Comparison of ENCODE assay signal across 11 cellular contexts in the genomic region with DNA sequence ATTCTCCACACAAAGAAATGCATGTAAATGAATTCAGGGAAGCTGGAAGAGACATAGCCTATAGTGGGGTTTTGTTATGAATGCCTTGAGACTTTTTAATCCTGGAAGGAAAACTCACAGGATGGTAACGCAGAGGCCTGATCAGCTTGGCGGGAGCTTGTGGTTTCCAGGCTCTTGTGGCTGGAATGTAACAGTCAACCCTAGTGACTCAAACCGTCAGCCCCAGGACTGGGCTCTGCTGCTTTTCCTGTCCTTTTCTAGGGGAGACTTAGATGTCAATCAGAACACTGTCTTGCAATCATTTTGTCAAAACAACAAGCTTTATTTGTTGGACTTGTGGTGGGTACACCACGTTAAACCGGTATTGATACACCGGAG. TPM values are rescaled to one million over a fixed set of nuclear protein-coding genes. Genes with fewer than 3 reads are reported as not detected.
DNase-seq lines count a peak whose midpoint lies in the region; ATAC-seq, FAIRE-seq and TF ChIP-seq lines count a peak whose summit lies in the region.
"Had no signal": no experiment of that assay in that cellular context is flagged by ENCODE, and none has a peak within 500 bp of the region (broad histone marks: within the 10 kb centered on the region; RNA-seq: fewer than 3 reads in every experiment).

No MANE protein-coding gene starts in this region.

- no peaks in the 10 kb centered on the region for H3K27me3 Mint-ChIP-seq in astrocyte (ENCODE audit: low read depth, unreplicated experiment)

- no peaks in the 10 kb centered on the region for H4K20me1 ChIP-seq in astrocyte (ENCODE audit: insufficient read depth, low read length)

- H3K27me3 ChIP-seq in astrocyte (ENCODE audit: insufficient read depth, low read length), result no peaks in the 10 kb centered on the region

- H2AFZ ChIP-seq in astrocyte (ENCODE audit: low read depth, low read length), result peak overlapping the region; percentile 29

- TF ChIP-seq CTCF in astrocyte (IDR thresholded peaks at IDR 0.05; ENCODE audit: insufficient read depth, low read depth, low read length), result peak; percentile 52

- intact Hi-C loops in posterior vena cava (cut with DNase I), result no loop called here

- H3K79me2 ChIP-seq in astrocyte (ENCODE audit: insufficient read depth, low read length), result no peaks in the 10 kb centered on the region

- ATAC-seq in GM18858 (IDR thresholded peaks at IDR 0.05; ENCODE audit: unreplicated experiment) (no peak), HG03565 (IDR thresholded peaks at IDR 0.05; ENCODE audit: unreplicated experiment) (no peak)
- ATAC-seq: T-helper 17 cell had no signal

- H3K4me2 ChIP-seq in astrocyte (ENCODE audit: low read length), result peak overlapping the region; percentile 69

- H3K9ac ChIP-seq in astrocyte (ENCODE audit: low read length), result peak overlapping the region; percentile 52

- H3K9me3 ChIP-seq in astrocyte (ENCODE audit: insufficient read depth, low read depth, low read length), result no peaks in the 10 kb centered on the region

- peak overlapping the region; percentile 65 for H3K27ac ChIP-seq in astrocyte (ENCODE audit: low read depth, low read length)

- H3K9me3 Mint-ChIP-seq in astrocyte (ENCODE audit: unreplicated experiment), result peaks cover 8% of the 10 kb centered on the region

- peaks cover 25% of the 10 kb centered on the region for H3K4me1 ChIP-seq in astrocyte (ENCODE audit: insufficient read depth, low read length)

- peak overlapping the region; percentile 92 for H3K27ac Mint-ChIP-seq in astrocyte (ENCODE audit: unreplicated experiment)
- H3K27ac Mint-ChIP-seq: T-helper 17 cell had no signal

- no peaks in the 10 kb centered on the region for H3K36me3 ChIP-seq in astrocyte (ENCODE audit: insufficient read depth, low read length)

- H3K4me3 Mint-ChIP-seq in astrocyte (ENCODE audit: unreplicated experiment), result no peak overlapping the region
- H3K4me3 Mint-ChIP-seq: T-helper 17 cell had no signal

- FAIRE-seq in astrocyte (lab: Jason Lieb, UNC), result peak; percentile 91

- DNase-seq in HT-29 (ENCODE audit: low spot score) (peak; percentile 27), astrocyte (ENCODE audit: low read depth) (peak; percentile 88), iris pigment epithelial cell (ENCODE audit: low read depth) (peak; percentile 86), stromal cell of bone marrow (ENCODE audit: low read depth) (peak; percentile 75), posterior vena cava (ENCODE audit: low spot score) (no peak), amygdala (lab: John Stamatoyannopoulos, UW) (no peak)
- DNase-seq: activated naive CD4-positive, alpha-beta T cell treated with anti-CD3 and anti-CD28 coated beads, Interleukin-2, amount 50 U/mL, for 16 hours; stimulated activated CD4-positive, alpha-beta T cell treated with anti-CD3 and anti-CD28 coated beads, Interleukin-2, amount 100 ng/mL, for 24 hours; T-helper 17 cell had no signal

- H3K4me1 Mint-ChIP-seq in astrocyte (ENCODE audit: low read depth, unreplicated experiment), result peaks cover 25% of the 10 kb centered on the region

- H3K36me3 Mint-ChIP-seq in astrocyte (ENCODE audit: low read depth, unreplicated experiment), result no peaks in the 10 kb centered on the region

- H3K4me3 ChIP-seq in astrocyte (ENCODE audit: insufficient read depth, low read depth, low read length), result no peak overlapping the region

RNA-seq across cellular contexts. Expression of a gene that starts 34.9 kb away (rescaled TPM):
- not detected in 2 replicates for total RNA-seq in HT-29 (2014; rRNA removed; shearing (Covaris generic))
- total RNA-seq in astrocyte (not detected in 2 replicates), posterior vena cava (not detected)
- total RNA-seq: T-helper 17 cell had no signal

RNA-seq across cellular contexts. Expression of a gene that starts 46.6 kb away (rescaled TPM):
- not detected in 2 replicates for total RNA-seq in HT-29 (2014; rRNA removed; shearing (Covaris generic))
- total RNA-seq in astrocyte, result not detected in 2 replicates
- total RNA-seq in posterior vena cava, result under 1 TPM in 1 of 2 donors, not detected in 1; 0.14 TPM
- total RNA-seq: T-helper 17 cell had no signal

Comparison
In these comparisons a context has a peak if more than half of its experiments do, and no peak if none do; other contexts are left out.
1. DNase-seq: peak in HT-29 (single experiment), astrocyte (single experiment), iris pigment epithelial cell (single experiment) and stromal cell of bone marrow (single experiment); none in posterior vena cava (single experiment) and amygdala (0 of 56).